8 cellular contexts compared by ENCODE assay signal in genomic region chr21:25396135-25396711, GRCh38.
DNase-seq lines count a peak whose midpoint lies in the region; ATAC-seq lines count a peak whose summit lies in the region.

No MANE protein-coding gene starts in this region.

- H3K4me3 Mint-ChIP-seq in activated T-helper 1 cell treated with anti-CD3 and anti-CD28 coated beads, Interleukin-12 subunit alpha, Interleukin-12 subunit beta, Interleukin-2, Interleukin-4 antibody, amounts not matched to agents 30 ng/mL and 10 ng/mL and 1 ng/mL, durations not matched to agents 14 hours and 24 hours and 36 hours = peak overlapping the region; percentile 35
- peak overlapping the region; percentile 47 to 48 for H3K4me3 Mint-ChIP-seq in stimulated activated naive CD8-positive, alpha-beta T cell treated with anti-CD3 and anti-CD28 coated beads, Interleukin-15, amount 100 ng/mL, for 72 hours

- peaks cover 13% of the 10 kb centered on the region for H3K4me1 Mint-ChIP-seq in activated T-helper 1 cell treated with anti-CD3 and anti-CD28 coated beads, Interleukin-12 subunit alpha, Interleukin-12 subunit beta, Interleukin-2, Interleukin-4 antibody, amounts not matched to agents 30 ng/mL and 10 ng/mL and 1 ng/mL, durations not matched to agents 14 hours and 24 hours and 36 hours (ENCODE audit: low read depth)
- H3K4me1 Mint-ChIP-seq in stimulated activated naive CD8-positive, alpha-beta T cell treated with anti-CD3 and anti-CD28 coated beads, Interleukin-15, amount 100 ng/mL, for 72 hours = peaks cover 35% of the 10 kb centered on the region

- peak overlapping the region; percentile 78 for H3K27ac Mint-ChIP-seq in activated T-helper 1 cell treated with anti-CD3 and anti-CD28 coated beads, Interleukin-12 subunit alpha, Interleukin-12 subunit beta, Interleukin-2, Interleukin-4 antibody, amounts not matched to agents 30 ng/mL and 10 ng/mL and 1 ng/mL, durations not matched to agents 14 hours and 24 hours and 36 hours
- peak overlapping the region; percentile 72 to 94 for H3K27ac Mint-ChIP-seq in stimulated activated naive CD8-positive, alpha-beta T cell treated with anti-CD3 and anti-CD28 coated beads, Interleukin-15, amount 100 ng/mL, for 72 hours

- DNase-seq in activated gamma-delta T cell treated with anti-CD3 and anti-CD28 coated beads, Interleukin-2, amount 50 U/mL, for 16 hours (ENCODE audit: low read depth) = peak; percentile 26
- no peak for DNase-seq in activated gamma-delta T cell treated with Interleukin-2 at 50 U/mL for 16 hours
- DNase-seq in activated T-helper 1 cell treated with anti-CD3 and anti-CD28 coated beads, Interleukin-12 subunit alpha, Interleukin-12 subunit beta, Interleukin-2, Interleukin-4 antibody, amounts not matched to agents 30 ng/mL and 10 ng/mL and 1 ng/mL, durations not matched to agents 14 hours and 24 hours and 36 hours (ENCODE audit: low spot score) = peak; percentile 58
- peak; percentile 80 to 94 for DNase-seq in stimulated activated naive CD8-positive, alpha-beta T cell treated with anti-CD3 and anti-CD28 coated beads, Interleukin-15, amount 100 ng/mL, for 72 hours
- DNase-seq in NOMO-1 (lab: John Stamatoyannopoulos, UW; ENCODE audit: unreplicated experiment in 2 of 2) = no peak
- no peak for DNase-seq in posterior cingulate gyrus
- DNase-seq in GM03348 (ENCODE audit: low spot score) = no peak

- ATAC-seq in HG03175 (IDR thresholded peaks at IDR 0.05; ENCODE audit: unreplicated experiment) = peak; percentile 88
- ATAC-seq in stimulated activated naive CD8-positive, alpha-beta T cell treated with anti-CD3 and anti-CD28 coated beads, Interleukin-15, amount 100 ng/mL, for 72 hours = peak; percentile 99

- peaks cover 2% of the 10 kb centered on the region for H3K36me3 Mint-ChIP-seq in activated T-helper 1 cell treated with anti-CD3 and anti-CD28 coated beads, Interleukin-12 subunit alpha, Interleukin-12 subunit beta, Interleukin-2, Interleukin-4 antibody, amounts not matched to agents 30 ng/mL and 10 ng/mL and 1 ng/mL, durations not matched to agents 14 hours and 24 hours and 36 hours (ENCODE audit: low read depth)

- no peaks in the 10 kb centered on the region for H3K27me3 Mint-ChIP-seq in activated T-helper 1 cell treated with anti-CD3 and anti-CD28 coated beads, Interleukin-12 subunit alpha, Interleukin-12 subunit beta, Interleukin-2, Interleukin-4 antibody, amounts not matched to agents 30 ng/mL and 10 ng/mL and 1 ng/mL, durations not matched to agents 14 hours and 24 hours and 36 hours (ENCODE audit: insufficient read depth)
- H3K27me3 Mint-ChIP-seq in stimulated activated naive CD8-positive, alpha-beta T cell treated with anti-CD3 and anti-CD28 coated beads, Interleukin-15, amount 100 ng/mL, for 72 hours = peaks cover 3% of the 10 kb centered on the region

- no peaks in the 10 kb centered on the region for H3K9me3 Mint-ChIP-seq in activated T-helper 1 cell treated with anti-CD3 and anti-CD28 coated beads, Interleukin-12 subunit alpha, Interleukin-12 subunit beta, Interleukin-2, Interleukin-4 antibody, amounts not matched to agents 30 ng/mL and 10 ng/mL and 1 ng/mL, durations not matched to agents 14 hours and 24 hours and 36 hours
- H3K9me3 Mint-ChIP-seq in stimulated activated naive CD8-positive, alpha-beta T cell treated with anti-CD3 and anti-CD28 coated beads, Interleukin-15, amount 100 ng/mL, for 72 hours = no peaks in the 10 kb centered on the region

- intact Hi-C loops in activated T-helper 1 cell treated with anti-CD3 and anti-CD28 coated beads, Interleukin-12 subunit alpha, Interleukin-12 subunit beta, Interleukin-2, Interleukin-4 antibody, amounts not matched to agents 30 ng/mL and 10 ng/mL and 1 ng/mL, durations not matched to agents 14 hours and 24 hours and 36 hours (cut with micrococcal nuclease) = loop anchor here (1.0 to 5.0 kb wide), 13 partner anchors 25 to 969 kb away; partner anchors contain the start of gene MRPL39
- intact Hi-C loops in posterior cingulate gyrus (cut with DNase I) = no loop called here

Comparison
In these comparisons a context has a peak if more than half of its experiments do, and no peak if none do; other contexts are left out.
1. DNase-seq: peak in activated gamma-delta T cell treated with anti-CD3 and anti-CD28 coated beads, Interleukin-2, amount 50 U/mL, for 16 hours (single experiment), activated T-helper 1 cell treated with anti-CD3 and anti-CD28 coated beads, Interleukin-12 subunit alpha, Interleukin-12 subunit beta, Interleukin-2, Interleukin-4 antibody, amounts not matched to agents 30 ng/mL and 10 ng/mL and 1 ng/mL, durations not matched to agents 14 hours and 24 hours and 36 hours (single experiment) and stimulated activated naive CD8-positive, alpha-beta T cell treated with anti-CD3 and anti-CD28 coated beads, Interleukin-15, amount 100 ng/mL, for 72 hours (2 of 2); none in activated gamma-delta T cell treated with Interleukin-2 at 50 U/mL for 16 hours (single experiment), NOMO-1 (0 of 2), posterior cingulate gyrus (0 of 10) and GM03348 (single experiment).